1 cellular context compared by ENCODE assay signal in the genomic region with DNA sequence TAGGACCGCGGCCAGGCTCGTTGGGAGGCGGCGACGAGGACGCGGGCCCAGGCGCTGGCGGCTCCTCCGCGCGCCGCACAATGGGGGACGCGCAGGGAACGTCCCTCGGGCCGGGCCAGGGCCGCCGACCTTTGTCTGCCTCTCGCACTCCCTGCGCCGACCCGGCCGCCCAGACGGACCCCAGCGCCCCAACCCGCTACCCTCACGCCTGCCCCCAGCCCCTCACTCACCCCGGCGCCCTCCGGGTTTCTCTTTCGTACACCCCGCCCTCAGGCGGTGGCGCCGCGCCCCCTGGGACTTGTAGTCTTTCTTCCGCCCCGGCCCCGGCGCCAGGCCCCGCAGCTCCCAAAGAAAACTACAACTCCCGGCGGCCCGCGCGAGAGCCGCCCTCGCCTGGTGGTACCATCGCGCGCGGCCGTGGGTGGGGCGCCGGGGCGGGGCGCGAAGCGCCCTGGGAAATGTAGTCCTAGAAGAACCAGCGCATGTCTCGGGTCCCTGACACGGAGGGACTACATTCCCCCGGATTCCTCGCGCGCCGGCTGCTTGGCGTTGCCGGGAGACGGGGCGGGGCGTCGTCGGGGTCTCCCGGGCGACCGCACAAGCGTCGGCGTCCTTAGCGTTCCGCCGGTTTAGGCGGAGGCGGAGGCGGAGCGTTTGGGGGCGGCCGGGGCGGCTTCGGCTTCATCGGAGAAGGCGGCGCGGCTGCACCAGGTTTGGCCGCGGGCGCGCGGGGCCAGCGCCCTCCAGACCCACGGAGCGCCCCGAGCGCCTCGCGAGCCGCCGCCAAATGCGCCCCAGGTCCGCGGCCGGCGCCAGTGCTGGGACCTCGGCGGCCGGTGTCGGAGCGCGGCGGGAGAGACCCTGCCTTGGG.
TF ChIP-seq lines count a peak whose summit lies in the region.

A gene (minus strand): TSS at position 260 of the 871 bp plus-strand sequence. CDS start 24,546 bp downstream, outside the sequence.

TF ChIP-seq in HEK293, 187 proteins besides CTCF, POLR2A, EP300 and RAD21 (continued from another document and continues in another):
- TF ChIP-seq, protein P1, sequence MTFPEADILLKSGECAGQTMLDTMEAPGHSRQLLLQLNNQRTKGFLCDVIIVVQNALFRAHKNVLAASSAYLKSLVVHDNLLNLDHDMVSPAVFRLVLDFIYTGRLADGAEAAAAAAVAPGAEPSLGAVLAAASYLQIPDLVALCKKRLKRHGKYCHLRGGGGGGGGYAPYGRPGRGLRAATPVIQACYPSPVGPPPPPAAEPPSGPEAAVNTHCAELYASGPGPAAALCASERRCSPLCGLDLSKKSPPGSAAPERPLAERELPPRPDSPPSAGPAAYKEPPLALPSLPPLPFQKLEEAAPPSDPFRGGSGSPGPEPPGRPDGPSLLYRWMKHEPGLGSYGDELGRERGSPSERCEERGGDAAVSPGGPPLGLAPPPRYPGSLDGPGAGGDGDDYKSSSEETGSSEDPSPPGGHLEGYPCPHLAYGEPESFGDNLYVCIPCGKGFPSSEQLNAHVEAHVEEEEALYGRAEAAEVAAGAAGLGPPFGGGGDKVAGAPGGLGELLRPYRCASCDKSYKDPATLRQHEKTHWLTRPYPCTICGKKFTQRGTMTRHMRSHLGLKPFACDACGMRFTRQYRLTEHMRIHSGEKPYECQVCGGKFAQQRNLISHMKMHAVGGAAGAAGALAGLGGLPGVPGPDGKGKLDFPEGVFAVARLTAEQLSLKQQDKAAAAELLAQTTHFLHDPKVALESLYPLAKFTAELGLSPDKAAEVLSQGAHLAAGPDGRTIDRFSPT (tag by site-specific recombination; IDR thresholded peaks at IDR 0.05), result peak; percentile 67; the same call in 1 of the 2 replicates
- TF ChIP-seq KLF7 (tag by site-specific recombination; IDR thresholded peaks at IDR 0.05; ENCODE audit: borderline replicate concordance) (peak; percentile 93; the same call in 1 of the 2 replicates), ZNF843 (tag by site-specific recombination; IDR thresholded peaks at IDR 0.05) (0 out of 2 replicates have a peak, but pooled peaks have one; percentile 16), ZNF404 (tag by site-specific recombination; IDR thresholded peaks at IDR 0.05) (no peak), ZNF558 (tag by site-specific recombination; IDR thresholded peaks at IDR 0.05) (no peak), ZNF777 (tag by site-specific recombination; IDR thresholded peaks at IDR 0.05; ENCODE audit: borderline replicate concordance) (no peak), MYNN (tag by site-specific recombination; IDR thresholded peaks at IDR 0.05; ENCODE audit: borderline replicate concordance) (peak; percentile 40; the same call in 1 of the 2 replicates), SETDB1 (IDR thresholded peaks at IDR 0.05; ENCODE audit: insufficient read length, low read length) (no peak), KLF10 (tag by site-specific recombination; IDR thresholded peaks at IDR 0.05) (peak; percentile 89), ZFP3 (tag by site-specific recombination; IDR thresholded peaks at IDR 0.05; ENCODE audit: low read depth) (no peak), SP3 (tag by site-specific recombination; IDR thresholded peaks at IDR 0.05) (peak; percentile 99), BCL11B (tag by site-specific recombination; IDR thresholded peaks at IDR 0.05; ENCODE audit: low read depth) (no peak), ZNF837 (tag by site-specific recombination; IDR thresholded peaks at IDR 0.05) (no peak), ZNF394 (tag by site-specific recombination; IDR thresholded peaks at IDR 0.05; ENCODE audit: borderline replicate concordance) (peak; percentile 11; the same call in 1 of the 2 replicates), ZNF354C (tag by site-specific recombination; IDR thresholded peaks at IDR 0.05; ENCODE audit: borderline replicate concordance, low read depth) (no peak), ZNF114 (tag by site-specific recombination; IDR thresholded peaks at IDR 0.05) (no peak), ZNF596 (tag by site-specific recombination; IDR thresholded peaks at IDR 0.05) (no peak), ZNF654 (tag by site-specific recombination; IDR thresholded peaks at IDR 0.05; ENCODE audit: low read depth) (no peak), ZNF169 (tag by site-specific recombination; IDR thresholded peaks at IDR 0.05) (no peak), SCRT2 (tag by site-specific recombination; IDR thresholded peaks at IDR 0.05) (no peak), OSR2 (tag by site-specific recombination; IDR thresholded peaks at IDR 0.05) (no peak), REPIN1 (tag by site-specific recombination; IDR thresholded peaks at IDR 0.05; ENCODE audit: low read depth) (no peak), ZNF292 (tag by site-specific recombination; IDR thresholded peaks at IDR 0.05; ENCODE audit: borderline replicate concordance, low read depth) (no peak), ZNF473 (tag by site-specific recombination; IDR thresholded peaks at IDR 0.05) (no peak), ZNF211 (tag by site-specific recombination; IDR thresholded peaks at IDR 0.05; ENCODE audit: low read depth) (no peak), ZNF530 (tag by site-specific recombination; IDR thresholded peaks at IDR 0.05; ENCODE audit: low read depth) (no peak), ZNF426 (tag by site-specific recombination; IDR thresholded peaks at IDR 0.05) (no peak), IKZF3 (tag by site-specific recombination; IDR thresholded peaks at IDR 0.05) (no peak), ZIC2 (tag by site-specific recombination; IDR thresholded peaks at IDR 0.05) (peak; percentile 33; the same call in 1 of the 2 replicates), ZFP37 (tag by site-specific recombination; IDR thresholded peaks at IDR 0.05) (no peak), BCL11A (tag by site-specific recombination; IDR thresholded peaks at IDR 0.05; ENCODE audit: low read depth) (no peak), HOXA7 (CRISPR knock-in tag; IDR thresholded peaks at IDR 0.05; ENCODE audit: borderline replicate concordance) (no peak), ZNF664 (tag by site-specific recombination; IDR thresholded peaks at IDR 0.05) (no peak), HOXD13 (CRISPR knock-in tag; IDR thresholded peaks at IDR 0.05; ENCODE audit: borderline replicate concordance) (no peak), ZNF600 (tag by site-specific recombination; IDR thresholded peaks at IDR 0.05) (no peak), ZNF24 (tag by site-specific recombination; IDR thresholded peaks at IDR 0.05) (0 out of 2 replicates have a peak, but pooled peaks have one; percentile 24)
- TF ChIP-seq, protein P2, sequence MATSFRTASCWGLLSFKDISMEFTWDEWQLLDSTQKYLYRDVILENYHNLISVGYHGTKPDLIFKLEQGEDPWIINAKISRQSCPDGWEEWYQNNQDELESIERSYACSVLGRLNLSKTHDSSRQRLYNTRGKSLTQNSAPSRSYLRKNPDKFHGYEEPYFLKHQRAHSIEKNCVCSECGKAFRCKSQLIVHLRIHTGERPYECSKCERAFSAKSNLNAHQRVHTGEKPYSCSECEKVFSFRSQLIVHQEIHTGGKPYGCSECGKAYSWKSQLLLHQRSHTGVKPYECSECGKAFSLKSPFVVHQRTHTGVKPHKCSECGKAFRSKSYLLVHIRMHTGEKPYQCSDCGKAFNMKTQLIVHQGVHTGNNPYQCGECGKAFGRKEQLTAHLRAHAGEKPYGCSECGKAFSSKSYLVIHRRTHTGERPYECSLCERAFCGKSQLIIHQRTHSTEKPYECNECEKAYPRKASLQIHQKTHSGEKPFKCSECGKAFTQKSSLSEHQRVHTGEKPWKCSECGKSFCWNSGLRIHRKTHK (tag by site-specific recombination; IDR thresholded peaks at IDR 0.05), result no peak
- TF ChIP-seq, protein P3, sequence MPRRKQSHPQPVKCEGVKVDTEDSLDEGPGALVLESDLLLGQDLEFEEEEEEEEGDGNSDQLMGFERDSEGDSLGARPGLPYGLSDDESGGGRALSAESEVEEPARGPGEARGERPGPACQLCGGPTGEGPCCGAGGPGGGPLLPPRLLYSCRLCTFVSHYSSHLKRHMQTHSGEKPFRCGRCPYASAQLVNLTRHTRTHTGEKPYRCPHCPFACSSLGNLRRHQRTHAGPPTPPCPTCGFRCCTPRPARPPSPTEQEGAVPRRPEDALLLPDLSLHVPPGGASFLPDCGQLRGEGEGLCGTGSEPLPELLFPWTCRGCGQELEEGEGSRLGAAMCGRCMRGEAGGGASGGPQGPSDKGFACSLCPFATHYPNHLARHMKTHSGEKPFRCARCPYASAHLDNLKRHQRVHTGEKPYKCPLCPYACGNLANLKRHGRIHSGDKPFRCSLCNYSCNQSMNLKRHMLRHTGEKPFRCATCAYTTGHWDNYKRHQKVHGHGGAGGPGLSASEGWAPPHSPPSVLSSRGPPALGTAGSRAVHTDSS (tag by site-specific recombination; IDR thresholded peaks at IDR 0.05), result no peak
- TF ChIP-seq, protein P4, sequence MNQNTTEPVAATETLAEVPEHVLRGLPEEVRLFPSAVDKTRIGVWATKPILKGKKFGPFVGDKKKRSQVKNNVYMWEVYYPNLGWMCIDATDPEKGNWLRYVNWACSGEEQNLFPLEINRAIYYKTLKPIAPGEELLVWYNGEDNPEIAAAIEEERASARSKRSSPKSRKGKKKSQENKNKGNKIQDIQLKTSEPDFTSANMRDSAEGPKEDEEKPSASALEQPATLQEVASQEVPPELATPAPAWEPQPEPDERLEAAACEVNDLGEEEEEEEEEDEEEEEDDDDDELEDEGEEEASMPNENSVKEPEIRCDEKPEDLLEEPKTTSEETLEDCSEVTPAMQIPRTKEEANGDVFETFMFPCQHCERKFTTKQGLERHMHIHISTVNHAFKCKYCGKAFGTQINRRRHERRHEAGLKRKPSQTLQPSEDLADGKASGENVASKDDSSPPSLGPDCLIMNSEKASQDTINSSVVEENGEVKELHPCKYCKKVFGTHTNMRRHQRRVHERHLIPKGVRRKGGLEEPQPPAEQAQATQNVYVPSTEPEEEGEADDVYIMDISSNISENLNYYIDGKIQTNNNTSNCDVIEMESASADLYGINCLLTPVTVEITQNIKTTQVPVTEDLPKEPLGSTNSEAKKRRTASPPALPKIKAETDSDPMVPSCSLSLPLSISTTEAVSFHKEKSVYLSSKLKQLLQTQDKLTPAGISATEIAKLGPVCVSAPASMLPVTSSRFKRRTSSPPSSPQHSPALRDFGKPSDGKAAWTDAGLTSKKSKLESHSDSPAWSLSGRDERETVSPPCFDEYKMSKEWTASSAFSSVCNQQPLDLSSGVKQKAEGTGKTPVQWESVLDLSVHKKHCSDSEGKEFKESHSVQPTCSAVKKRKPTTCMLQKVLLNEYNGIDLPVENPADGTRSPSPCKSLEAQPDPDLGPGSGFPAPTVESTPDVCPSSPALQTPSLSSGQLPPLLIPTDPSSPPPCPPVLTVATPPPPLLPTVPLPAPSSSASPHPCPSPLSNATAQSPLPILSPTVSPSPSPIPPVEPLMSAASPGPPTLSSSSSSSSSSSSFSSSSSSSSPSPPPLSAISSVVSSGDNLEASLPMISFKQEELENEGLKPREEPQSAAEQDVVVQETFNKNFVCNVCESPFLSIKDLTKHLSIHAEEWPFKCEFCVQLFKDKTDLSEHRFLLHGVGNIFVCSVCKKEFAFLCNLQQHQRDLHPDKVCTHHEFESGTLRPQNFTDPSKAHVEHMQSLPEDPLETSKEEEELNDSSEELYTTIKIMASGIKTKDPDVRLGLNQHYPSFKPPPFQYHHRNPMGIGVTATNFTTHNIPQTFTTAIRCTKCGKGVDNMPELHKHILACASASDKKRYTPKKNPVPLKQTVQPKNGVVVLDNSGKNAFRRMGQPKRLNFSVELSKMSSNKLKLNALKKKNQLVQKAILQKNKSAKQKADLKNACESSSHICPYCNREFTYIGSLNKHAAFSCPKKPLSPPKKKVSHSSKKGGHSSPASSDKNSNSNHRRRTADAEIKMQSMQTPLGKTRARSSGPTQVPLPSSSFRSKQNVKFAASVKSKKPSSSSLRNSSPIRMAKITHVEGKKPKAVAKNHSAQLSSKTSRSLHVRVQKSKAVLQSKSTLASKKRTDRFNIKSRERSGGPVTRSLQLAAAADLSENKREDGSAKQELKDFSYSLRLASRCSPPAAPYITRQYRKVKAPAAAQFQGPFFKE (tag by site-specific recombination; IDR thresholded peaks at IDR 0.05; ENCODE audit: borderline replicate concordance), result no peak
- TF ChIP-seq, protein P5, sequence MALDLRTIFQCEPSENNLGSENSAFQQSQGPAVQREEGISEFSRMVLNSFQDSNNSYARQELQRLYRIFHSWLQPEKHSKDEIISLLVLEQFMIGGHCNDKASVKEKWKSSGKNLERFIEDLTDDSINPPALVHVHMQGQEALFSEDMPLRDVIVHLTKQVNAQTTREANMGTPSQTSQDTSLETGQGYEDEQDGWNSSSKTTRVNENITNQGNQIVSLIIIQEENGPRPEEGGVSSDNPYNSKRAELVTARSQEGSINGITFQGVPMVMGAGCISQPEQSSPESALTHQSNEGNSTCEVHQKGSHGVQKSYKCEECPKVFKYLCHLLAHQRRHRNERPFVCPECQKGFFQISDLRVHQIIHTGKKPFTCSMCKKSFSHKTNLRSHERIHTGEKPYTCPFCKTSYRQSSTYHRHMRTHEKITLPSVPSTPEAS (tag by site-specific recombination; IDR thresholded peaks at IDR 0.05), result no peak
- TF ChIP-seq, protein P6, sequence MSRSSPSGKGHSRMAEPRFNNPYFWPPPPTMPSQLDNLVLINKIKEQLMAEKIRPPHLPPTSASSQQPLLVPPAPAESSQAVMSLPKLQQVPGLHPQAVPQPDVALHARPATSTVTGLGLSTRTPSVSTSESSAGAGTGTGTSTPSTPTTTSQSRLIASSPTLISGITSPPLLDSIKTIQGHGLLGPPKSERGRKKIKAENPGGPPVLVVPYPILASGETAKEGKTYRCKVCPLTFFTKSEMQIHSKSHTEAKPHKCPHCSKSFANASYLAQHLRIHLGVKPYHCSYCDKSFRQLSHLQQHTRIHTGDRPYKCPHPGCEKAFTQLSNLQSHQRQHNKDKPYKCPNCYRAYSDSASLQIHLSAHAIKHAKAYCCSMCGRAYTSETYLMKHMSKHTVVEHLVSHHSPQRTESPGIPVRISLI (tag by site-specific recombination; IDR thresholded peaks at IDR 0.05), result no peak
- TF ChIP-seq, protein P7, sequence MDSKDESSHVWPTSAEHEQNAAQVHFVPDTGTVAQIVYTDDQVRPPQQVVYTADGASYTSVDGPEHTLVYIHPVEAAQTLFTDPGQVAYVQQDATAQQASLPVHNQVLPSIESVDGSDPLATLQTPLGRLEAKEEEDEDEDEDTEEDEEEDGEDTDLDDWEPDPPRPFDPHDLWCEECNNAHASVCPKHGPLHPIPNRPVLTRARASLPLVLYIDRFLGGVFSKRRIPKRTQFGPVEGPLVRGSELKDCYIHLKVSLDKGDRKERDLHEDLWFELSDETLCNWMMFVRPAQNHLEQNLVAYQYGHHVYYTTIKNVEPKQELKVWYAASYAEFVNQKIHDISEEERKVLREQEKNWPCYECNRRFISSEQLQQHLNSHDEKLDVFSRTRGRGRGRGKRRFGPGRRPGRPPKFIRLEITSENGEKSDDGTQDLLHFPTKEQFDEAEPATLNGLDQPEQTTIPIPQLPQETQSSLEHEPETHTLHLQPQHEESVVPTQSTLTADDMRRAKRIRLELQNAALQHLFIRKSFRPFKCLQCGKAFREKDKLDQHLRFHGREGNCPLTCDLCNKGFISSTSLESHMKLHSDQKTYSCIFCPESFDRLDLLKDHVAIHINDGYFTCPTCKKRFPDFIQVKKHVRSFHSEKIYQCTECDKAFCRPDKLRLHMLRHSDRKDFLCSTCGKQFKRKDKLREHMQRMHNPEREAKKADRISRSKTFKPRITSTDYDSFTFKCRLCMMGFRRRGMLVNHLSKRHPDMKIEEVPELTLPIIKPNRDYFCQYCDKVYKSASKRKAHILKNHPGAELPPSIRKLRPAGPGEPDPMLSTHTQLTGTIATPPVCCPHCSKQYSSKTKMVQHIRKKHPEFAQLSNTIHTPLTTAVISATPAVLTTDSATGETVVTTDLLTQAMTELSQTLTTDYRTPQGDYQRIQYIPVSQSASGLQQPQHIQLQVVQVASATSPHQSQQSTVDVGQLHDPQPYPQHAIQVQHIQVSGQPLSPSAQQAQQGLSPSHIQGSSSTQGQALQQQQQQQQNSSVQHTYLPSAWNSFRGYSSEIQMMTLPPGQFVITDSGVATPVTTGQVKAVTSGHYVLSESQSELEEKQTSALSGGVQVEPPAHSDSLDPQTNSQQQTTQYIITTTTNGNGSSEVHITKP (tag by site-specific recombination; IDR thresholded peaks at IDR 0.05), result peak; percentile 98
